Comparison of ENCODE assay signal across 14 cellular contexts in genomic region chr22:38088723-38089473, GRCh38. TPM values are rescaled to one million over a fixed set of nuclear protein-coding genes. Genes with fewer than 3 reads are reported as not detected.
A peak's percentile ranks its signal among the peaks of the same experiment; 100 is the strongest.
DNase-seq lines count a peak whose midpoint lies in the region; ATAC-seq, FAIRE-seq and TF ChIP-seq lines count a peak whose summit lies in the region.
"Had no signal": no experiment of that assay in that cellular context is flagged by ENCODE, and none has a peak within 500 bp of the region (broad histone marks: within the 10 kb centered on the region; RNA-seq: fewer than 3 reads in every experiment).

No MANE protein-coding gene starts in this region.

- no peak overlapping the region for H2AFZ ChIP-seq in H1 (ENCODE audit: low read length)
- H2AFZ ChIP-seq in MM.1S (ENCODE audit: low read length): no peak overlapping the region

- no peaks in the 10 kb centered on the region for H3K9me2 ChIP-seq in MM.1S (replicated peaks; ENCODE audit: insufficient read depth, low read length)

- H2BK12ac ChIP-seq in H1 (ENCODE audit: low read depth, low read length): no peak overlapping the region

- H3K4me2 ChIP-seq in H1 (ENCODE audit: insufficient read depth in 1 of 2, low read depth in 2 of 2, low read length in 2 of 2) (peak overlapping the region; percentile 67 to 68), MM.1S (ENCODE audit: low read depth, low read length) (no peak overlapping the region)

- H3K27me3 ChIP-seq in H1 (replicated peaks in 1 of 4; ENCODE audit: control insufficient read depth in 3 of 4, extremely low read depth in 1 of 4, insufficient read depth in 3 of 4, low read length in 3 of 4) (peaks cover 0 to 4% (median 0%) of the 10 kb centered on the region in 4 experiments; a peak in 2 of 7 replicates), upper lobe of right lung (peaks cover 8% of the 10 kb centered on the region), MM.1S (replicated peaks; ENCODE audit: insufficient read depth, low read length) (no peaks in the 10 kb centered on the region)

- CTCF ChIA-PET in H1 (lab: Charles Lee; ENCODE audit: partially characterized antibody): interaction anchor here (1.0 to 3.3 kb wide), 10 partner anchors 8 to 62 kb away, joined by 3 to 34 read pairs (median 4); partner anchors contain the start of gene PICK1

- WGBS in H1 (ENCODE audit: extremely low coverage in 1 of 2, insufficient coverage in 1 of 2, insufficient read length in 1 of 2, insufficient replicate concordance in 2 of 2, low coverage in 1 of 2, low lambda C conversion rate in 2 of 2, missing lambda C conversion rate in 1 of 2), 2 experiments: 50% methylated on average over 15 of the region's 80 CpGs; no CpG with 5 or more reads in 1 of the 2 experiments

- peaks cover 0 to 2% of the 10 kb centered on the region in 2 experiments for H4K20me1 ChIP-seq in H1 (replicated peaks in 1 of 2; ENCODE audit: control insufficient read depth in 1 of 2, insufficient read depth in 2 of 2, low read length in 2 of 2)
- no peaks in the 10 kb centered on the region for H4K20me1 ChIP-seq in MM.1S (ENCODE audit: insufficient read depth, low read length)

- H3K27ac ChIP-seq in H1 (ENCODE audit: low read depth, low read length) (no peak overlapping the region), kidney (ENCODE audit: low read depth in 2 of 2, low read length in 2 of 2) (no peak overlapping the region), upper lobe of right lung (no peak overlapping the region), MM.1S (ENCODE audit: low read length) (no peak overlapping the region)

- no peak overlapping the region for H3K18ac ChIP-seq in H1 (ENCODE audit: extremely low read depth, low read length)

- no peak for TF ChIP-seq RAD21 in H1 (IDR thresholded peaks at IDR 0.05 in 1 of 2, conservative IDR thresholded peaks at IDR 0.05 in 1 of 2; ENCODE audit: low read depth in 2 of 2, low read length in 2 of 2)

- POLR2A ChIA-PET in H1 (lab: Charles Lee; ENCODE audit: partially characterized antibody): interaction anchor here (1.0 to 2.3 kb wide), 6 partner anchors 8 to 93 kb away, joined by 3 to 8 read pairs (median 4); partner anchors contain the start of gene PLA2G6

- H2BK5ac ChIP-seq in H1 (ENCODE audit: low read depth, low read length): no peak overlapping the region

- H2BK15ac ChIP-seq in H1 (ENCODE audit: low read length): no peak overlapping the region

- TF ChIP-seq CTCF in H1 (IDR thresholded peaks at IDR 0.05; ENCODE audit: control extremely low read depth in 1 of 3, insufficient read depth in 1 of 3, low read depth in 1 of 3, low read length in 3 of 3) (no peak), kidney (IDR thresholded peaks at IDR 0.05; ENCODE audit: borderline replicate concordance, extremely low read depth, insufficient read depth) (no peak), upper lobe of right lung (IDR thresholded peaks at IDR 0.05) (no peak), MM.1S (IDR thresholded peaks at IDR 0.05; ENCODE audit: low read length) (no peak)

- no peak overlapping the region for H3K23ac ChIP-seq in H1 (ENCODE audit: insufficient read length)

- intact Hi-C loops in kidney (cut with DNase I): no loop called here
- intact Hi-C loops in upper lobe of right lung (cut with DNase I): no loop called here

- H3K4ac ChIP-seq in H1 (replicated peaks; ENCODE audit: insufficient read length, low read depth, low read length): peak overlapping the region; percentile 78

- no peak for TF ChIP-seq POLR2A in H1 (IDR thresholded peaks at IDR 0.05; ENCODE audit: control extremely low read depth in 1 of 2, low read depth in 2 of 2, low read length in 2 of 2)

- H3K36me3 ChIP-seq in H1 (ENCODE audit: control insufficient read depth in 2 of 4, insufficient read depth in 4 of 4, low read length in 3 of 4) (no peaks in the 10 kb centered on the region), kidney (ENCODE audit: control insufficient read depth in 1 of 2, insufficient read depth in 2 of 2, low read length in 2 of 2) (no peaks in the 10 kb centered on the region), upper lobe of right lung (no peaks in the 10 kb centered on the region), MM.1S (replicated peaks; ENCODE audit: insufficient read depth, low read length) (no peaks in the 10 kb centered on the region)

- H2BK120ac ChIP-seq in H1 (replicated peaks; ENCODE audit: low read depth, low read length): no peak overlapping the region

- H4K91ac ChIP-seq in H1 (replicated peaks; ENCODE audit: insufficient read length, low read length): no peak overlapping the region

- no peaks in the 10 kb centered on the region for H3K79me1 ChIP-seq in H1 (ENCODE audit: low read depth, low read length)

- FAIRE-seq in H1 (lab: Jason Lieb, UNC) (no peak), kidney (lab: Jason Lieb, UNC) (no peak)

- H3K9me3 ChIP-seq in H1 (ENCODE audit: insufficient read depth in 2 of 2, low read depth in 1 of 2, low read length in 1 of 2): no peaks in the 10 kb centered on the region
- H3K9me3 ChIP-seq in kidney (ENCODE audit: control insufficient read depth in 1 of 2, low read length in 2 of 2): no peaks in the 10 kb centered on the region
- H3K9me3 ChIP-seq in upper lobe of right lung: no peaks in the 10 kb centered on the region
- H3K9me3 ChIP-seq in MM.1S (replicated peaks; ENCODE audit: insufficient read depth, low read length): no peaks in the 10 kb centered on the region

- peak overlapping the region in 2 of 4 experiments; percentile 23 to 54; a peak in 3 of 8 replicates for H3K4me3 ChIP-seq in H1 (ENCODE audit: extremely low read depth in 1 of 4, insufficient read depth in 2 of 4, low read depth in 3 of 4, low read length in 4 of 4)
- H3K4me3 ChIP-seq in kidney (ENCODE audit: low read length in 2 of 2): no peak overlapping the region
- no peak overlapping the region for H3K4me3 ChIP-seq in upper lobe of right lung
- H3K4me3 ChIP-seq in MM.1S (ENCODE audit: low read length): no peak overlapping the region

- H3K14ac ChIP-seq in H1 (ENCODE audit: insufficient read length): no peak overlapping the region

- no peak overlapping the region for H2AK5ac ChIP-seq in H1 (ENCODE audit: low read depth, low read length)

- peak; percentile 6 for DNase-seq in NCI-H748 (lab: John Stamatoyannopoulos, UW; ENCODE audit: unreplicated experiment)
- DNase-seq in NCI-H748 treated with DMSO at 0.1 percent for 48 hours (lab: John Stamatoyannopoulos, UW): no peak
- no peak for DNase-seq in H1 (ENCODE audit: low read depth in 1 of 2, low spot score in 2 of 2)
- peak; percentile 57 for DNase-seq in kidney
- no peak for DNase-seq in upper lobe of right lung
- no peak for DNase-seq in MM.1S
- no peak for DNase-seq in activated naive CD4-positive, alpha-beta T cell (lab: John Stamatoyannopoulos, UW)
- no peak for DNase-seq in stimulated activated naive CD4-positive, alpha-beta T cell treated with Interleukin-2 at 50 U/mL for 16 hours (lab: John Stamatoyannopoulos, UW)
- DNase-seq: activated naive CD4-positive, alpha-beta T cell treated with anti-CD3 and anti-CD28 coated beads for 36 hours; naive B cell; NCI-H1436 treated with DMSO at 0.1 percent for 48 hours; stimulated activated CD4-positive, alpha-beta T cell treated with anti-CD3 and anti-CD28 coated beads, Interleukin-12 subunit alpha, Interleukin-12 subunit beta, amount 100 ng/mL, for 4 hours; T-cell had no signal

- no peak for TF ChIP-seq EP300 in H1 (IDR thresholded peaks at IDR 0.05; ENCODE audit: borderline replicate concordance in 1 of 2, low read depth in 2 of 2, low read length in 2 of 2)

- no peaks in the 10 kb centered on the region for H3K79me2 ChIP-seq in H1 (ENCODE audit: control insufficient read depth in 1 of 2, insufficient read depth in 2 of 2, low read length in 2 of 2)
- no peaks in the 10 kb centered on the region for H3K79me2 ChIP-seq in MM.1S (ENCODE audit: low read length)

- peak; percentile 33 for ATAC-seq in upper lobe of right lung
- ATAC-seq: T-cell had no signal

- H3K9ac ChIP-seq in H1 (replicated peaks in 1 of 4; ENCODE audit: extremely low read depth in 1 of 4, low read depth in 3 of 4, low read length in 3 of 4): no peak overlapping the region
- H3K9ac ChIP-seq in kidney (ENCODE audit: low read length in 2 of 2): no peak overlapping the region
- H3K9ac ChIP-seq in MM.1S (ENCODE audit: low read length): no peak overlapping the region

- H4K5ac ChIP-seq in H1 (ENCODE audit: insufficient read length, low read depth, low read length): no peak overlapping the region

- H3K23me2 ChIP-seq in H1 (ENCODE audit: low read depth, low read length): peaks cover 2% of the 10 kb centered on the region; the same call in 1 of the 2 replicates

- H3K4me1 ChIP-seq in H1 (replicated peaks in 1 of 4; ENCODE audit: control insufficient read depth in 3 of 4, insufficient read depth in 4 of 4, low read length in 3 of 4) (peaks cover 0 to 19% (median 13%) of the 10 kb centered on the region in 4 experiments; a peak in 6 of 7 replicates), kidney (ENCODE audit: control insufficient read depth in 1 of 2, insufficient read depth in 1 of 2, low read depth in 1 of 2, low read length in 2 of 2) (no peaks in the 10 kb centered on the region), upper lobe of right lung (no peaks in the 10 kb centered on the region), MM.1S (ENCODE audit: low read length) (no peaks in the 10 kb centered on the region)

- H4K8ac ChIP-seq in H1 (ENCODE audit: extremely low read depth, insufficient read depth, low read length): peak overlapping the region; percentile 63

- no peaks in the 10 kb centered on the region for H3F3A ChIP-seq in MM.1S (ENCODE audit: insufficient read depth, low read length)

- H3K56ac ChIP-seq in H1 (replicated peaks; ENCODE audit: insufficient read length, low read depth, low read length): no peak overlapping the region

- no peak overlapping the region for H2BK20ac ChIP-seq in H1 (ENCODE audit: low read length)

RNA-seq across cellular contexts. Expression of gene SLC16A8, which starts 4.9 kb away (rescaled TPM):
- not detected in 2 replicates for total RNA-seq in H1 (2021; fragmentation: NEBNext Ultra II Directional; extraction: Animal tissue kit (Norgen Biotek cat#: 25700))
- polyA plus RNA-seq in H1 (2011; rRNA removed): 0.70 and 1.2 TPM in 2 replicates
- 0.62 TPM for polyA plus RNA-seq in H1 (2011; cell fraction: cytosol; rRNA removed)
- 0.44 TPM for polyA plus RNA-seq in H1 (2011; cell fraction: nucleus; rRNA removed)
- polyA plus RNA-seq in H1 (2012, experiment 1 of 2): 0.69 to 1.6 TPM (median 1.3 TPM) in 4 replicates
- 0.43 TPM for polyA plus RNA-seq in H1 (2012, experiment 2 of 2)
- polyA plus RNA-seq in H1 (2013, experiment 1 of 2): 0.28 TPM
- 0.17 TPM for polyA plus RNA-seq in H1 (2013, experiment 2 of 2)
- polyA minus RNA-seq in H1 (2011; rRNA and poly(A)+ RNA removed): not detected in 2 replicates
- not detected for polyA minus RNA-seq in H1 (2011; cell fraction: cytosol; rRNA and poly(A)+ RNA removed)
- 0.40 TPM for polyA minus RNA-seq in H1 (2011; cell fraction: nucleus; rRNA and poly(A)+ RNA removed)
- total RNA-seq in kidney: 0.31 TPM
- polyA plus RNA-seq in kidney (ENCODE audit: insufficient read depth, low read depth, low replicate concordance): 0.92 TPM
- total RNA-seq in upper lobe of right lung: not detected
- total RNA-seq: activated naive CD4-positive, alpha-beta T cell treated with anti-CD3 and anti-CD28 coated beads for 36 hours; G401 had no signal

RNA-seq across cellular contexts. Expression of gene BAIAP2L2, which starts 21.6 kb away (rescaled TPM):
- total RNA-seq in H1 (2021; fragmentation: NEBNext Ultra II Directional; extraction: Animal tissue kit (Norgen Biotek cat#: 25700)): 5.4 and 7.2 TPM in 2 replicates
- polyA plus RNA-seq in H1 (2011; rRNA removed) (10.0 and 13.9 TPM in 2 replicates), kidney (ENCODE audit: insufficient read depth, low read depth, low replicate concordance) (27.8 TPM)
- 5.2 TPM for polyA plus RNA-seq in H1 (2011; cell fraction: cytosol; rRNA removed)
- polyA plus RNA-seq in H1 (2011; cell fraction: nucleus; rRNA removed): 14.7 TPM
- polyA plus RNA-seq in H1 (2012, experiment 1 of 2): 2.3 to 7.1 TPM (median 5.9 TPM) in 4 replicates
- polyA plus RNA-seq in H1 (2012, experiment 2 of 2): 3.2 TPM
- polyA plus RNA-seq in H1 (2013, experiment 1 of 2): 5.7 TPM
- polyA plus RNA-seq in H1 (2013, experiment 2 of 2): 5.2 TPM
- 0.54 and 1.1 TPM in 2 replicates for polyA minus RNA-seq in H1 (2011; rRNA and poly(A)+ RNA removed)
- 5.6 TPM for polyA minus RNA-seq in H1 (2011; cell fraction: cytosol; rRNA and poly(A)+ RNA removed)
- polyA minus RNA-seq in H1 (2011; cell fraction: nucleus; rRNA and poly(A)+ RNA removed): 1.5 TPM
- total RNA-seq in kidney (9.7 TPM), upper lobe of right lung (0.29 TPM)

RNA-seq across cellular contexts. Expression of gene PICK1, which starts 31.7 kb away (rescaled TPM):
- 22.9 and 26.2 TPM in 2 replicates for total RNA-seq in H1 (2021; fragmentation: NEBNext Ultra II Directional; extraction: Animal tissue kit (Norgen Biotek cat#: 25700))
- polyA plus RNA-seq in H1 (2011; rRNA removed): 20.4 and 26.7 TPM in 2 replicates
- polyA plus RNA-seq in H1 (2011; cell fraction: cytosol; rRNA removed): 34.3 TPM
- polyA plus RNA-seq in H1 (2011; cell fraction: nucleus; rRNA removed): 80.4 TPM
- polyA plus RNA-seq in H1 (2012, experiment 1 of 2): 14.3 to 28.4 TPM (median 26.6 TPM) in 4 replicates
- polyA plus RNA-seq in H1 (2012, experiment 2 of 2): 17.5 TPM
- polyA plus RNA-seq in H1 (2013, experiment 1 of 2): 13.5 TPM
- polyA plus RNA-seq in H1 (2013, experiment 2 of 2): 13.1 TPM
- polyA minus RNA-seq in H1 (2011; rRNA and poly(A)+ RNA removed): 24.3 and 33.6 TPM in 2 replicates
- polyA minus RNA-seq in H1 (2011; cell fraction: cytosol; rRNA and poly(A)+ RNA removed): 15.3 TPM
- 33.8 TPM for polyA minus RNA-seq in H1 (2011; cell fraction: nucleus; rRNA and poly(A)+ RNA removed)
- 43.4 TPM for total RNA-seq in kidney
- 28.4 TPM for polyA plus RNA-seq in kidney (ENCODE audit: insufficient read depth, low read depth, low replicate concordance)
- total RNA-seq in upper lobe of right lung: 31.8 TPM

Comparison
In these comparisons a context has a peak if more than half of its experiments do, and no peak if none do; other contexts are left out.
1. DNase-seq: peak in NCI-H748 (single experiment) and kidney (single experiment); none in NCI-H748 treated with DMSO at 0.1 percent for 48 hours (single experiment), H1 (0 of 2), upper lobe of right lung (single experiment), MM.1S (single experiment), activated naive CD4-positive, alpha-beta T cell (0 of 4) and stimulated activated naive CD4-positive, alpha-beta T cell treated with Interleukin-2 at 50 U/mL for 16 hours (single experiment).